13 cellular contexts compared by ENCODE assay signal in genomic region chr3:37542772-37543449, GRCh38.
DNase-seq lines count a peak whose midpoint lies in the region; ATAC-seq, FAIRE-seq and TF ChIP-seq lines count a peak whose summit lies in the region.
"Had no signal": no experiment of that assay in that cellular context is flagged by ENCODE, and none has a peak within 500 bp of the region (broad histone marks: within the 10 kb centered on the region; RNA-seq: fewer than 3 reads in every experiment).

No MANE protein-coding gene starts in this region.

- H3K4me2 ChIP-seq in HepG2 (ENCODE audit: low read depth, low read length) = no peak overlapping the region

- no peaks in the 10 kb centered on the region for H3K4me1 ChIP-seq in HepG2 (ENCODE audit: insufficient read depth, low read length)
- H3K4me1 ChIP-seq in right lobe of liver = no peaks in the 10 kb centered on the region
- peaks cover 9% of the 10 kb centered on the region for H3K4me1 ChIP-seq in adipocyte (ENCODE audit: control insufficient read depth, insufficient read depth, low read length)
- no peaks in the 10 kb centered on the region for H3K4me1 ChIP-seq in left lung
- peaks cover 0 to 5% (median 0%) of the 10 kb centered on the region in 4 donors for H3K4me1 ChIP-seq in tibial nerve

- H2AFZ ChIP-seq in HepG2 (ENCODE audit: low read length) = no peak overlapping the region

- H3K4me3 ChIP-seq in HepG2 (replicated peaks in 1 of 3; ENCODE audit: insufficient read depth in 1 of 3, low read depth in 2 of 3, low read length in 3 of 3) = no peak overlapping the region
- H3K4me3 ChIP-seq in right lobe of liver = no peak overlapping the region
- H3K4me3 ChIP-seq in adipocyte (ENCODE audit: low read length) = no peak overlapping the region
- no peak overlapping the region for H3K4me3 ChIP-seq in left lung
- H3K4me3 ChIP-seq in tibial nerve = no peak overlapping the region

- POLR2A ChIA-PET in HepG2 (lab: Yijun Ruan, JAX) = no interaction called here

- H3K36me3 ChIP-seq in HepG2 (replicated peaks in 1 of 2; ENCODE audit: control insufficient read depth in 1 of 2, insufficient read depth in 2 of 2, low read length in 2 of 2) (no peaks in the 10 kb centered on the region), right lobe of liver (no peaks in the 10 kb centered on the region), adipocyte (ENCODE audit: control insufficient read depth, insufficient read depth, low read length, severe bottlenecking) (no peaks in the 10 kb centered on the region), left lung (peaks cover 0 to 3% of the 10 kb centered on the region in 2 donors), tibial nerve (peaks cover 0 to 37% (median 0%) of the 10 kb centered on the region in 3 donors)

- CTCF ChIA-PET in HepG2 (lab: Yijun Ruan, JAX; ENCODE audit: low intra/inter-chr PET ratio, low total read pairs) = no interaction called here

- in situ Hi-C loops in HepG2 (cut with HindIII; ENCODE audit: extremely low pct_ligation_motif_present, low pct_unique_long_range_greater_than_20kb) = no loop called here

- H3K9ac ChIP-seq in HepG2 (ENCODE audit: insufficient read depth, low read depth, low read length) = no peak overlapping the region
- no peak overlapping the region for H3K9ac ChIP-seq in adipocyte (ENCODE audit: low read length)

- no peak for FAIRE-seq in HepG2 (lab: Jason Lieb, UNC)

- H3K9me3 ChIP-seq in HepG2 (ENCODE audit: low read length) (no peaks in the 10 kb centered on the region), right lobe of liver (no peaks in the 10 kb centered on the region), adipocyte (ENCODE audit: control insufficient read depth, low read length) (no peaks in the 10 kb centered on the region), left lung (no peaks in the 10 kb centered on the region), tibial nerve (no peaks in the 10 kb centered on the region)

- intact Hi-C loops in HepG2 (cut with micrococcal nuclease; ENCODE audit: unreplicated experiment) (no loop called here), right lobe of liver (cut with DNase I) (no loop called here), left lung (cut with DNase I) (no loop called here)

- TF ChIP-seq CTCF in HepG2 (CRISPR knock-in tag; IDR thresholded peaks at IDR 0.05) = no peak
- no peak for TF ChIP-seq CTCF in right lobe of liver (IDR thresholded peaks at IDR 0.05)
- no peak for TF ChIP-seq CTCF in left lung (IDR thresholded peaks at IDR 0.05)
- TF ChIP-seq CTCF in tibial nerve (IDR thresholded peaks at IDR 0.05) = no peak

- H4K20me1 ChIP-seq in HepG2 (ENCODE audit: insufficient read depth, low read length) = no peaks in the 10 kb centered on the region

- no peak for TF ChIP-seq POLR2A in HepG2 (IDR thresholded peaks at IDR 0.05; ENCODE audit: insufficient read depth in 1 of 2, low read depth in 2 of 2, low read length in 2 of 2)
- TF ChIP-seq POLR2A in right lobe of liver (IDR thresholded peaks at IDR 0.05) = no peak
- no peak for TF ChIP-seq POLR2A in tibial nerve (IDR thresholded peaks at IDR 0.05)

- WGBS in HepG2 (ENCODE audit: low lambda C conversion rate) = 30% methylated on average over 4 of the region's 4 CpGs
- 79% methylated on average over 4 of the region's 4 CpGs for WGBS in right lobe of liver (ENCODE audit: insufficient coverage, low coverage, low lambda C conversion rate, missing lambda C conversion rate)
- 78 to 86% methylated on average over 4 of the region's 4 CpGs for WGBS in tibial nerve, 2 donors

- BruUV-seq in HepG2 (replicated peaks; lab: Mats Ljungman, UMichigan) = no TSS peak

- H3K27me3 ChIP-seq in HepG2 (ENCODE audit: control insufficient read depth in 1 of 2, insufficient read depth in 2 of 2, low read length in 2 of 2) (peaks cover 0 to 7% of the 10 kb centered on the region in 2 experiments; a peak in 2 of 5 replicates), right lobe of liver (no peaks in the 10 kb centered on the region), adipocyte (replicated peaks; ENCODE audit: control insufficient read depth, insufficient read depth, low read length) (no peaks in the 10 kb centered on the region), left lung (no peaks in the 10 kb centered on the region), tibial nerve (no peaks in the 10 kb centered on the region)

- no peak for TF ChIP-seq RAD21 in HepG2 (CRISPR knock-in tag; IDR thresholded peaks at IDR 0.05)

- H3K79me2 ChIP-seq in HepG2 (ENCODE audit: insufficient read depth, low read length) = no peaks in the 10 kb centered on the region

- DNase-seq in HepG2 (ENCODE audit: low spot score) (no peak), right lobe of liver (no peak), adipocyte (ENCODE audit: low read depth) (peak; percentile 3), left lung (no peak), tibial nerve (ENCODE audit: low spot score in 2 of 2) (no peak)
- DNase-seq: CD4-positive, alpha-beta T cell; EL; H9; IMR-90; Karpas-422; NCI-H1105 treated with DMSO at 0.1 percent for 48 hours had no signal

- TF ChIP-seq EP300 in HepG2 (IDR thresholded peaks at IDR 0.05; ENCODE audit: low read depth in 2 of 2, low read length in 2 of 2) = no peak
- TF ChIP-seq EP300 in HepG2 (CRISPR knock-in tag; IDR thresholded peaks at IDR 0.05; ENCODE audit: borderline replicate concordance) = no peak
- no peak for TF ChIP-seq EP300 in tibial nerve (IDR thresholded peaks at IDR 0.05)

- ATAC-seq in HepG2 (no peak), right lobe of liver (no peak), left lung (peak; percentile 82), GM18907 (IDR thresholded peaks at IDR 0.05; ENCODE audit: unreplicated experiment) (no peak), GM19395 (IDR thresholded peaks at IDR 0.05; ENCODE audit: unreplicated experiment) (no peak)

- H3K27ac ChIP-seq in HepG2 (ENCODE audit: extremely low read length, insufficient read depth, low read length) = no peak overlapping the region
- H3K27ac ChIP-seq in right lobe of liver = no peak overlapping the region
- no peak overlapping the region for H3K27ac ChIP-seq in left lung
- no peak overlapping the region for H3K27ac ChIP-seq in tibial nerve

TF ChIP-seq in HepG2, 621 proteins besides CTCF, POLR2A, EP300 and RAD21:
- TF ChIP-seq ZNF703 (CRISPR knock-in tag; IDR thresholded peaks at IDR 0.05; ENCODE audit: borderline replicate concordance) (no peak), SUZ12 (IDR thresholded peaks at IDR 0.05; ENCODE audit: low read depth, low read length) (no peak), PTBP1 (IDR thresholded peaks at IDR 0.05; ENCODE audit: low read depth, low read length, poor library complexity, severe bottlenecking) (no peak), ZNF329 (CRISPR knock-in tag; IDR thresholded peaks at IDR 0.05; ENCODE audit: low read depth) (peak; percentile 83), ELF1 (CRISPR knock-in tag; IDR thresholded peaks at IDR 0.05) (no peak), ZFY (CRISPR knock-in tag; IDR thresholded peaks at IDR 0.05) (no peak), MED1 (CRISPR knock-in tag; IDR thresholded peaks at IDR 0.05) (no peak), SKI (IDR thresholded peaks at IDR 0.05; ENCODE audit: partially characterized antibody) (no peak)
TF ChIP-seq in HepG2: peak in this region for 1.
